ENCODE assay signal across 24 cellular contexts in the genomic region with DNA sequence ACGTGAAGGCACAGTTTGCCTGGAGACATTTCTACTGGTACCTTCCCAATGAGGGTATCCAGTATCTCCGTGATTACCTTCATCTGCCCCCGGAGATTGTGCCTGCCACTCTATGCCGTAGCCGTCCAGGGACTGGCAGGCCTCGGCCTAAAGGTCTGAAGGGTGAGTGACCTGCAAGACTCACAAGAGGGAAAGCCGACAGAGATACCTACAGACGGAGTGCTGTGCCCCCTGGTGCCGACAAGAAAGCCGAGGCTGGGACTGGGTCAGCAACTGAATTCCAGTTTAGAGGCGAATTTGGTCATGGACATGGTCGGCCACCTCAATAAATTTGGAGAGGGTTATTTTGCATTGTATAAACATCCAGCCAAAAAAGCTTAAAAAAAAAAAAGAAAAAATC.
"Had no signal": no experiment of that assay in that cellular context is flagged by ENCODE, and none has a peak within 500 bp of the region (broad histone marks: within the 10 kb centered on the region; RNA-seq: fewer than 3 reads in every experiment).

No MANE protein-coding gene starts in this region.

- H3K4me3 Mint-ChIP-seq: central memory CD8-positive, alpha-beta T cell; naive thymus-derived CD4-positive, alpha-beta T cell; nephron progenitor cell; stimulated activated naive B cell treated with anti-CD40 and anti-IgM and Interleukin-4, amounts not matched to agents 10 μg/mL and 1 μg/mL and 100 μg/mL, for 72 hours; stimulated activated naive CD8-positive, alpha-beta T cell treated with anti-CD3 and anti-CD28 coated beads, Interleukin-15, Interleukin-2, amounts not matched to agents 100 ng/mL and 50 ng/mL, for 24 hours had no signal

- H3K4me1 Mint-ChIP-seq: central memory CD8-positive, alpha-beta T cell; naive thymus-derived CD4-positive, alpha-beta T cell; stimulated activated naive B cell treated with anti-CD40 and anti-IgM and Interleukin-4, amounts not matched to agents 10 μg/mL and 1 μg/mL and 100 μg/mL, for 72 hours had no signal

- H3K36me3 ChIP-seq: ovary, spleen, thoracic aorta, transverse colon, upper lobe of right lung, uterus had no signal

- H3K4me1 ChIP-seq: psoas muscle, spleen, transverse colon, upper lobe of right lung, uterus had no signal

- H3K9me3 Mint-ChIP-seq: nephron progenitor cell; stimulated activated naive B cell treated with anti-CD40 and anti-IgM and Interleukin-4, amounts not matched to agents 10 μg/mL and 1 μg/mL and 100 μg/mL, for 72 hours had no signal

- H3K27me3 ChIP-seq: ovary, spleen, transverse colon, upper lobe of right lung, uterus had no signal

- ATAC-seq: naive thymus-derived CD4-positive, alpha-beta T cell; psoas muscle; right cardiac atrium; stimulated activated naive B cell treated with anti-CD40 and anti-IgM and Interleukin-4, amounts not matched to agents 10 μg/mL and 1 μg/mL and 100 μg/mL, for 72 hours; upper lobe of right lung had no signal

- H3K27ac ChIP-seq: coronary artery, ovary, psoas muscle, skin epidermis, spleen, thoracic aorta, transverse colon, upper lobe of right lung, uterus had no signal

- H3K27ac Mint-ChIP-seq: naive thymus-derived CD4-positive, alpha-beta T cell; nephron progenitor cell; stimulated activated naive B cell treated with anti-CD40 and anti-IgM and Interleukin-4, amounts not matched to agents 10 μg/mL and 1 μg/mL and 100 μg/mL, for 72 hours; stimulated activated naive CD8-positive, alpha-beta T cell treated with anti-CD3 and anti-CD28 coated beads, Interleukin-15, Interleukin-2, amounts not matched to agents 100 ng/mL and 50 ng/mL, for 24 hours had no signal

- H3K9me3 ChIP-seq: ovary, psoas muscle, spleen, thoracic aorta, transverse colon, upper lobe of right lung, uterus had no signal

- DNase-seq: dermis blood vessel endothelial cell; effector memory CD4-positive, alpha-beta T cell; erythroblast; head of caudate nucleus; mesenchymal stem cell; midbrain; naive thymus-derived CD4-positive, alpha-beta T cell; nephron progenitor cell; occipital lobe; ovary; posterior cingulate gyrus; psoas muscle; right cardiac atrium; spleen; stimulated activated CD4-positive, alpha-beta T cell treated with anti-CD3 and anti-CD28 coated beads, Interleukin-4, amount 100 ng/mL, for 4 hours; stimulated activated naive B cell treated with anti-CD40 and anti-IgM and Interleukin-4, amounts not matched to agents 10 μg/mL and 1 μg/mL and 100 μg/mL, for 72 hours; transverse colon; upper lobe of right lung; uterus had no signal

- H3K4me3 ChIP-seq: coronary artery, ovary, psoas muscle, skin epidermis, spleen, thoracic aorta, transverse colon, upper lobe of right lung, uterus had no signal

- H3K36me3 Mint-ChIP-seq: naive thymus-derived CD4-positive, alpha-beta T cell; stimulated activated naive B cell treated with anti-CD40 and anti-IgM and Interleukin-4, amounts not matched to agents 10 μg/mL and 1 μg/mL and 100 μg/mL, for 72 hours had no signal

- H3K27me3 Mint-ChIP-seq: central memory CD8-positive, alpha-beta T cell; naive thymus-derived CD4-positive, alpha-beta T cell; stimulated activated naive CD8-positive, alpha-beta T cell treated with anti-CD3 and anti-CD28 coated beads, Interleukin-15, Interleukin-2, amounts not matched to agents 100 ng/mL and 50 ng/mL, for 24 hours had no signal
